In the genomic region with DNA sequence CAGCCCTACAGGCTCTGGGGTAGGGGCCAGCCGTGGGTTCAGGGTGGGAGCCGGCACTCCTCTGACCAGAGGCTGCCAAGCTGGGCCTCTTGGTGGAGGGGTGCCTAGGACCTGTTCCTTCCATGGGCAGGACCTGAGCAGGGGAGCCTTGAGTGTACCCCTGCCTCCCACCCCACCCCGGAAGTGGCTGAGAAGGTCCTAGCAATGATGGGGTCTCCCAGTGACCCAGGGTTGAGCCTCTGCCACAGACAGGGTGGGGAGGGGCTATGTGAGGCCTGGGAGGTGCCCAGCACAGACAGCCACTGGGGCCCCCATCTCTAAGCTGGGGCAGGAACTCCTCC, we compare ENCODE assay signal across 13 cellular contexts. TPM values are rescaled to one million over a fixed set of nuclear protein-coding genes. Genes with fewer than 3 reads are reported as not detected.
DNase-seq lines count a peak whose midpoint lies in the region; TF ChIP-seq lines count a peak whose summit lies in the region.
"Had no signal": no experiment of that assay in that cellular context is flagged by ENCODE, and none has a peak within 500 bp of the region (broad histone marks: within the 10 kb centered on the region; RNA-seq: fewer than 3 reads in every experiment).

No MANE protein-coding gene starts in this region.

- no peak overlapping the region for H3K4me3 Mint-ChIP-seq in glutamatergic neuron (ENCODE audit: unreplicated experiment)
- H3K4me3 Mint-ChIP-seq: activated naive CD8-positive, alpha-beta T cell had no signal

- H3K9me3 ChIP-seq in KOPT-K1 (ENCODE audit: insufficient read depth, low read length, poor library complexity, severe bottlenecking), result no peaks in the 10 kb centered on the region
- no peaks in the 10 kb centered on the region for H3K9me3 ChIP-seq in colonic mucosa
- no peaks in the 10 kb centered on the region for H3K9me3 ChIP-seq in muscle layer of colon (ENCODE audit: low read length)
- H3K9me3 ChIP-seq in subcutaneous abdominal adipose tissue (ENCODE audit: control insufficient read depth in 5 of 5, low read length in 5 of 5), result no peaks in the 10 kb centered on the region
- H3K9me3 ChIP-seq in SJCRH30 (replicated peaks), result no peaks in the 10 kb centered on the region
- H3K9me3 ChIP-seq in Karpas-422 (ENCODE audit: low read length), result no peaks in the 10 kb centered on the region

- peaks cover 3% of the 10 kb centered on the region for H3K9me3 Mint-ChIP-seq in glutamatergic neuron (ENCODE audit: unreplicated experiment)

- H3K4me1 ChIP-seq in colonic mucosa, result peaks cover 31% of the 10 kb centered on the region
- H3K4me1 ChIP-seq in muscle layer of colon (ENCODE audit: insufficient read depth, low read length), result peaks cover 100% of the 10 kb centered on the region
- peaks cover 28 to 98% (median 82%) of the 10 kb centered on the region in 5 donors for H3K4me1 ChIP-seq in subcutaneous abdominal adipose tissue (ENCODE audit: control insufficient read depth in 5 of 5, insufficient read depth in 5 of 5, low read length in 5 of 5)
- peaks cover 96% of the 10 kb centered on the region for H3K4me1 ChIP-seq in SJCRH30
- H3K4me1 ChIP-seq in Karpas-422 (ENCODE audit: low read length), result no peaks in the 10 kb centered on the region

- no peak for DNase-seq in colonic mucosa
- no peak for DNase-seq in SJCRH30
- no peak for DNase-seq in Karpas-422
- DNase-seq in SKM-1 (lab: John Stamatoyannopoulos, UW; ENCODE audit: unreplicated experiment), result no peak
- DNase-seq in glutamatergic neuron, result no peak
- DNase-seq: activated CD8-positive, alpha-beta memory T cell treated with anti-CD3 and anti-CD28 coated beads, Interleukin-2, amount 50 U/mL, for 48 hours; KG1 had no signal

- peaks cover 1% of the 10 kb centered on the region for H3K27me3 Mint-ChIP-seq in glutamatergic neuron (ENCODE audit: unreplicated experiment)
- H3K27me3 Mint-ChIP-seq: activated naive CD8-positive, alpha-beta T cell had no signal

- TF ChIP-seq CTCF in colonic mucosa (IDR thresholded peaks at IDR 0.05) (no peak), glutamatergic neuron (IDR thresholded peaks at IDR 0.05; ENCODE audit: partially characterized antibody, unreplicated experiment) (no peak)

- no peaks in the 10 kb centered on the region for H3K36me3 Mint-ChIP-seq in glutamatergic neuron (ENCODE audit: unreplicated experiment)
- H3K36me3 Mint-ChIP-seq: activated naive CD8-positive, alpha-beta T cell had no signal

- no peak overlapping the region for H2AFZ ChIP-seq in Karpas-422 (ENCODE audit: low read length)

- H3K4me2 ChIP-seq in Karpas-422 (ENCODE audit: low read depth, low read length, poor library complexity, severe bottlenecking), result no peak overlapping the region

- H3K27ac ChIP-seq in KOPT-K1 (ENCODE audit: low read depth, low read length, poor library complexity, severe bottlenecking) (peak overlapping the region; percentile 90), colonic mucosa (peak overlapping the region; percentile 74), muscle layer of colon (ENCODE audit: low read depth, low read length) (peak overlapping the region; percentile 93), subcutaneous abdominal adipose tissue (ENCODE audit: low read depth, low read length) (peak overlapping the region; percentile 82), SJCRH30 (no peak overlapping the region), Karpas-422 (ENCODE audit: low read length) (no peak overlapping the region)
- H3K27ac ChIP-seq: C4-2B, SK-N-MC had no signal

- no peaks in the 10 kb centered on the region for H3K79me2 ChIP-seq in Karpas-422 (ENCODE audit: low read length)

- H3K27me3 ChIP-seq in colonic mucosa (no peaks in the 10 kb centered on the region), muscle layer of colon (ENCODE audit: control insufficient read depth in 1 of 2, insufficient read depth in 2 of 2, low read length in 2 of 2) (no peaks in the 10 kb centered on the region), subcutaneous abdominal adipose tissue (ENCODE audit: control insufficient read depth in 5 of 5, insufficient read depth in 4 of 5, low read length in 5 of 5) (no peaks in the 10 kb centered on the region), SJCRH30 (no peaks in the 10 kb centered on the region), Karpas-422 (ENCODE audit: low read length) (no peaks in the 10 kb centered on the region)

- no peak overlapping the region for H3K4me3 ChIP-seq in colonic mucosa
- no peak overlapping the region for H3K4me3 ChIP-seq in muscle layer of colon (ENCODE audit: low read depth in 1 of 2, low read length in 2 of 2)
- no peak overlapping the region for H3K4me3 ChIP-seq in subcutaneous abdominal adipose tissue (ENCODE audit: low read depth in 1 of 5, low read length in 5 of 5)
- H3K4me3 ChIP-seq in SJCRH30, result no peak overlapping the region
- no peak overlapping the region for H3K4me3 ChIP-seq in Karpas-422 (ENCODE audit: low read length)
- H3K4me3 ChIP-seq: SK-N-MC had no signal

- H3K9ac ChIP-seq in colonic mucosa (ENCODE audit: low read depth in 2 of 2, low read length in 2 of 2) (peak overlapping the region; percentile 25 to 40), muscle layer of colon (ENCODE audit: low read length) (peak overlapping the region; percentile 35), subcutaneous abdominal adipose tissue (ENCODE audit: low read length in 5 of 5) (no peak overlapping the region), Karpas-422 (ENCODE audit: low read length) (no peak overlapping the region)

- intact Hi-C loops in colonic mucosa (cut with DNase I), result no loop called here

- peaks cover 17% of the 10 kb centered on the region for H3K4me1 Mint-ChIP-seq in glutamatergic neuron (ENCODE audit: low read depth, unreplicated experiment)

- H3K27ac Mint-ChIP-seq in glutamatergic neuron (ENCODE audit: unreplicated experiment), result no peak overlapping the region
- H3K27ac Mint-ChIP-seq: activated naive CD8-positive, alpha-beta T cell had no signal

- H3K36me3 ChIP-seq in KOPT-K1 (ENCODE audit: insufficient read depth, low read length) (no peaks in the 10 kb centered on the region), colonic mucosa (no peaks in the 10 kb centered on the region), muscle layer of colon (ENCODE audit: insufficient read depth, low read length) (no peaks in the 10 kb centered on the region), subcutaneous abdominal adipose tissue (ENCODE audit: control insufficient read depth in 5 of 5, insufficient read depth in 5 of 5, low read length in 5 of 5) (peaks cover 0 to 28% (median 0%) of the 10 kb centered on the region in 5 donors), SJCRH30 (no peaks in the 10 kb centered on the region), Karpas-422 (ENCODE audit: insufficient read depth, low read length) (no peaks in the 10 kb centered on the region)

- no peaks in the 10 kb centered on the region for H3K9me2 ChIP-seq in Karpas-422 (replicated peaks; ENCODE audit: insufficient read depth, low read length)

- H4K20me1 ChIP-seq in Karpas-422 (ENCODE audit: insufficient read depth, low read depth, low read length), result no peaks in the 10 kb centered on the region

RNA-seq across cellular contexts. Expression of gene MTSS2, which starts 6.2 kb away (rescaled TPM):
- 10 to 100 TPM; 15.5 to 25.3 TPM for total RNA-seq in colonic mucosa
- 24.6 and 27.4 TPM in 2 replicates for total RNA-seq in SJCRH30 (2014; rRNA removed; shearing (Covaris generic))
- 0.15 and 0.47 TPM in 2 replicates for total RNA-seq in Karpas-422 (2014; rRNA removed; shearing (Covaris generic); ENCODE audit: low replicate concordance)
- 36.2 TPM for total RNA-seq in glutamatergic neuron (ENCODE audit: unreplicated experiment)

RNA-seq across cellular contexts. Expression of gene IL34, which starts 45.7 kb away (rescaled TPM):
- total RNA-seq in colonic mucosa, result 1 to 10 TPM; 1.1 to 2.8 TPM
- total RNA-seq in SJCRH30 (2014; rRNA removed; shearing (Covaris generic)), result 0.61 and 0.75 TPM in 2 replicates
- not detected in 2 replicates for total RNA-seq in Karpas-422 (2014; rRNA removed; shearing (Covaris generic); ENCODE audit: low replicate concordance)
- total RNA-seq in glutamatergic neuron (ENCODE audit: unreplicated experiment), result 0.42 TPM

Comparison
In these comparisons a context has a peak if more than half of its experiments do, and no peak if none do; other contexts are left out.
1. H3K27ac ChIP-seq: peak in KOPT-K1 (single experiment), colonic mucosa (single experiment), muscle layer of colon (single experiment) and subcutaneous abdominal adipose tissue (single experiment); none in SJCRH30 (single experiment) and Karpas-422 (single experiment).
2. H3K9ac ChIP-seq: peak in colonic mucosa (2 of 2) and muscle layer of colon (single experiment); none in subcutaneous abdominal adipose tissue (0 of 5) and Karpas-422 (single experiment).
3. RNA of gene MTSS2, which starts 6.2 kb away (total RNA-seq): 36.2 TPM in glutamatergic neuron (single experiment), 24.6 to 27.4 TPM in SJCRH30 and 15.5 to 25.3 TPM in colonic mucosa; 0.15 to 0.47 TPM in Karpas-422; every median in the first group is over 10 times any median in the second.